In the genomic region with DNA sequence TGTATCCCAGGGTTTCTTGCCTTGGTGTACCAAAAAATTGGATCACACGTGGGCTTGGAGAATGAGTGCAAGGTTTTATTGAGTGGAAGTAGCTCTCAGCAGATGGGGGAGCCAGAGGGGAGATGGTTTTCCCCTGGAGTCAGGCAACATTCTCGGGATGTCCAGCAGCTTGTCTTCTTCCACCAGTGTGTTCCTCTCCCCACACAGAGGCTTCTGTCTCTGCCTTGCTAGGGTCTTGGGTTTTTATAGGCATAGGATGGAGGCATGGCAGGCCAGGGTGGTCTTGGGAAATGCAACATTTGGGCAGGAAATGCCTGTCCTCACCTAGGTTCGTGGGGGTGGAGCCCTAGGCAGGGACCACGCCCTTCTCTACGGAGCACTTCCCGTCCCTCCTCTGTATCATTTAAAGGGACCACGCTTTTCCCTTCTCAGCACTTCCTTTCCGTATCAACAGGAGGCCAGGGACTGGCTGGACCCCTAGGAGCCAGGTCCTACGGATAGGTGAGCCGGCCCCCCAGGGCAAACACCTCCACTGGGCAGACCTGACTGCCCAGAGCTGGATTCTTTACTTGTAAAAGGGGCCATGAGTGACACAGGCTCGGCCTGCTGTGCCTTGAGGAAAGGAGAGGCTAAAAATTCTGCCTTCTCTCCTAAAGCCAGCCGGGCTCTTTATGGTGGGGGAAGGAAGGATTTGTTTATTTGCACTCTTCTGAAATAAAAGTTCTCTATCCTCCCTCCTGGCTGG, we compare ENCODE assay signal across 8 cellular contexts.
DNase-seq lines count a peak whose midpoint lies in the region; ATAC-seq and TF ChIP-seq lines count a peak whose summit lies in the region.

No MANE protein-coding gene starts in this region.

- H3K27ac Mint-ChIP-seq in activated naive CD8-positive, alpha-beta T cell: peak overlapping the region; percentile 82

- H3K4me3 Mint-ChIP-seq in activated naive CD8-positive, alpha-beta T cell: peak overlapping the region; percentile 94

- no peaks in the 10 kb centered on the region for H3K36me3 Mint-ChIP-seq in activated naive CD8-positive, alpha-beta T cell

- DNase-seq in GM10266 (ENCODE audit: extremely low spot score) (peak; percentile 76), hepatic stellate cell (ENCODE audit: low spot score) (peak; percentile 77), smooth muscle cell of the brain vasculature (ENCODE audit: low read depth, low spot score) (peak; percentile 33)

- no peak for TF ChIP-seq CTCF in GM10266 (IDR thresholded peaks at IDR 0.05; ENCODE audit: control insufficient read depth, insufficient read depth, low read depth, missing control alignments)

- H3K4me1 Mint-ChIP-seq in activated naive CD8-positive, alpha-beta T cell (ENCODE audit: low read depth): peaks cover 22% of the 10 kb centered on the region

- ATAC-seq in HG03095 (IDR thresholded peaks at IDR 0.05; ENCODE audit: unreplicated experiment) (peak; percentile 60), SK-N-SH treated with all-trans-retinoic acid at 6 μM for 48 hours (peak; percentile 72), GM21360 (IDR thresholded peaks at IDR 0.05; ENCODE audit: unreplicated experiment) (no peak), HG03442 (IDR thresholded peaks at IDR 0.05; ENCODE audit: unreplicated experiment) (no peak)

- H3K9me3 Mint-ChIP-seq in activated naive CD8-positive, alpha-beta T cell (ENCODE audit: low read depth): no peaks in the 10 kb centered on the region

- no peaks in the 10 kb centered on the region for H3K27me3 Mint-ChIP-seq in activated naive CD8-positive, alpha-beta T cell

TF ChIP-seq in SK-N-SH treated with all-trans-retinoic acid at 6 μM for 48 hours, 23 proteins besides CTCF, POLR2A, EP300 and RAD21:
- no peak for TF ChIP-seq ISL1 (CRISPR knock-in tag; IDR thresholded peaks at IDR 0.05)
- no peak for TF ChIP-seq ESRRG (CRISPR knock-in tag; IDR thresholded peaks at IDR 0.05)
- TF ChIP-seq ZC3H10 (CRISPR knock-in tag; IDR thresholded peaks at IDR 0.05): no peak
- no peak for TF ChIP-seq ZNF70 (CRISPR knock-in tag; IDR thresholded peaks at IDR 0.05)
- no peak for TF ChIP-seq ARNTL (CRISPR knock-in tag; IDR thresholded peaks at IDR 0.05; ENCODE audit: borderline replicate concordance, low read depth)
- no peak for TF ChIP-seq TCF4 (CRISPR knock-in tag; IDR thresholded peaks at IDR 0.05; ENCODE audit: borderline replicate concordance)
- no peak for TF ChIP-seq CREB5 (CRISPR knock-in tag; IDR thresholded peaks at IDR 0.05; ENCODE audit: low read depth)
- no peak for TF ChIP-seq CSRNP3 (CRISPR knock-in tag; IDR thresholded peaks at IDR 0.05)
- TF ChIP-seq ZFP30 (CRISPR knock-in tag; IDR thresholded peaks at IDR 0.05): no peak
- no peak for TF ChIP-seq ZNF565 (CRISPR knock-in tag; conservative IDR thresholded peaks at IDR 0.05; ENCODE audit: low read depth)
- TF ChIP-seq ZFP3 (CRISPR knock-in tag; IDR thresholded peaks at IDR 0.05): no peak
- TF ChIP-seq ZNF8 (CRISPR knock-in tag; IDR thresholded peaks at IDR 0.05): no peak
TF ChIP-seq in SK-N-SH treated with all-trans-retinoic acid at 6 μM for 48 hours: peak in this region for 0.

Comparison
In these comparisons a context has a peak if more than half of its experiments do, and no peak if none do; other contexts are left out.
1. ATAC-seq: peak in HG03095 (single experiment) and SK-N-SH treated with all-trans-retinoic acid at 6 μM for 48 hours (single experiment); none in GM21360 (single experiment) and HG03442 (single experiment).
2. Peak in every context shown above with its lines, with median percentiles within 50 percentile points of each other: DNase-seq.